Comparison of ENCODE assay signal across 1 cellular context in the genomic region with DNA sequence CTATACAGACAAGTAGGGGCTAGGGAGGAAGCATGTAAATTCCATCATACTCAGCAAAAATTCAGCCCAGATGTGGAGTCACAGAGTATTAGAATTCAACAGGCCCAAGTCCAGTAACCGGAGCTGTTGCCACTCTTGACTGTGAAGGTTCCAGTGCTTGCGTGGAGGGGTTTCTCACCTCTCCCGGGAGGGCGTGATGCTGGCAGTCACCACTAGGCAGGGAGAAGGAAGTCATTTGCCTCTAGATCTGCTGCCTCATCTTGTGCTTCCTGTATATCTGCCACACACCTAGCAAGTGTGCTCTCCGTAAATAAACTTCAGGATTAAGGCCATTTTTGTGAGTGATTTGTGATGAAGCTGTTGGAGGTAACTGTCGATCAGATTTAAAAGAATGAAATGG.
TF ChIP-seq lines count a peak whose summit lies in the region.

No MANE protein-coding gene starts in this region.

TF ChIP-seq in K562, 482 proteins besides CTCF, POLR2A, EP300 and RAD21 (continues in another document):
- TF ChIP-seq NFRKB (IDR thresholded peaks at IDR 0.05; ENCODE audit: low read depth) = 0 out of 2 replicates have a peak, but pooled peaks have one; percentile 12
- 0 out of 2 replicates have a peak, but pooled peaks have one; percentile 2 for TF ChIP-seq SUPT5H (IDR thresholded peaks at IDR 0.05)
- peak; percentile 45; the same call in 1 of the 2 replicates for TF ChIP-seq ZBTB7A (IDR thresholded peaks at IDR 0.05; ENCODE audit: borderline replicate concordance, control insufficient read depth, low read depth, low read length)
- TF ChIP-seq MTA1 (IDR thresholded peaks at IDR 0.05; ENCODE audit: borderline replicate concordance) = no peak
- TF ChIP-seq, protein P1, sequence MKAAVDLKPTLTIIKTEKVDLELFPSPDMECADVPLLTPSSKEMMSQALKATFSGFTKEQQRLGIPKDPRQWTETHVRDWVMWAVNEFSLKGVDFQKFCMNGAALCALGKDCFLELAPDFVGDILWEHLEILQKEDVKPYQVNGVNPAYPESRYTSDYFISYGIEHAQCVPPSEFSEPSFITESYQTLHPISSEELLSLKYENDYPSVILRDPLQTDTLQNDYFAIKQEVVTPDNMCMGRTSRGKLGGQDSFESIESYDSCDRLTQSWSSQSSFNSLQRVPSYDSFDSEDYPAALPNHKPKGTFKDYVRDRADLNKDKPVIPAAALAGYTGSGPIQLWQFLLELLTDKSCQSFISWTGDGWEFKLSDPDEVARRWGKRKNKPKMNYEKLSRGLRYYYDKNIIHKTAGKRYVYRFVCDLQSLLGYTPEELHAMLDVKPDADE (conservative IDR thresholded peaks at IDR 0.05; ENCODE audit: control insufficient read depth, low read depth, low read length) = no peak
- 0 out of 2 replicates have a peak, but pooled peaks have one; percentile 28 for TF ChIP-seq ZNF175 (CRISPR knock-in tag; IDR thresholded peaks at IDR 0.05; ENCODE audit: low read depth)
- no peak for TF ChIP-seq MCM2 (IDR thresholded peaks at IDR 0.05; ENCODE audit: low read depth)
- TF ChIP-seq, protein P2, sequence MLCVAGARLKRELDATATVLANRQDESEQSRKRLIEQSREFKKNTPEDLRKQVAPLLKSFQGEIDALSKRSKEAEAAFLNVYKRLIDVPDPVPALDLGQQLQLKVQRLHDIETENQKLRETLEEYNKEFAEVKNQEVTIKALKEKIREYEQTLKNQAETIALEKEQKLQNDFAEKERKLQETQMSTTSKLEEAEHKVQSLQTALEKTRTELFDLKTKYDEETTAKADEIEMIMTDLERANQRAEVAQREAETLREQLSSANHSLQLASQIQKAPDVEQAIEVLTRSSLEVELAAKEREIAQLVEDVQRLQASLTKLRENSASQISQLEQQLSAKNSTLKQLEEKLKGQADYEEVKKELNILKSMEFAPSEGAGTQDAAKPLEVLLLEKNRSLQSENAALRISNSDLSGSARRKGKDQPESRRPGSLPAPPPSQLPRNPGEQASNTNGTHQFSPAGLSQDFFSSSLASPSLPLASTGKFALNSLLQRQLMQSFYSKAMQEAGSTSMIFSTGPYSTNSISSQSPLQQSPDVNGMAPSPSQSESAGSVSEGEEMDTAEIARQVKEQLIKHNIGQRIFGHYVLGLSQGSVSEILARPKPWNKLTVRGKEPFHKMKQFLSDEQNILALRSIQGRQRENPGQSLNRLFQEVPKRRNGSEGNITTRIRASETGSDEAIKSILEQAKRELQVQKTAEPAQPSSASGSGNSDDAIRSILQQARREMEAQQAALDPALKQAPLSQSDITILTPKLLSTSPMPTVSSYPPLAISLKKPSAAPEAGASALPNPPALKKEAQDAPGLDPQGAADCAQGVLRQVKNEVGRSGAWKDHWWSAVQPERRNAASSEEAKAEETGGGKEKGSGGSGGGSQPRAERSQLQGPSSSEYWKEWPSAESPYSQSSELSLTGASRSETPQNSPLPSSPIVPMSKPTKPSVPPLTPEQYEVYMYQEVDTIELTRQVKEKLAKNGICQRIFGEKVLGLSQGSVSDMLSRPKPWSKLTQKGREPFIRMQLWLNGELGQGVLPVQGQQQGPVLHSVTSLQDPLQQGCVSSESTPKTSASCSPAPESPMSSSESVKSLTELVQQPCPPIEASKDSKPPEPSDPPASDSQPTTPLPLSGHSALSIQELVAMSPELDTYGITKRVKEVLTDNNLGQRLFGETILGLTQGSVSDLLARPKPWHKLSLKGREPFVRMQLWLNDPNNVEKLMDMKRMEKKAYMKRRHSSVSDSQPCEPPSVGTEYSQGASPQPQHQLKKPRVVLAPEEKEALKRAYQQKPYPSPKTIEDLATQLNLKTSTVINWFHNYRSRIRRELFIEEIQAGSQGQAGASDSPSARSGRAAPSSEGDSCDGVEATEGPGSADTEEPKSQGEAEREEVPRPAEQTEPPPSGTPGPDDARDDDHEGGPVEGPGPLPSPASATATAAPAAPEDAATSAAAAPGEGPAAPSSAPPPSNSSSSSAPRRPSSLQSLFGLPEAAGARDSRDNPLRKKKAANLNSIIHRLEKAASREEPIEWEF (CRISPR knock-in tag; IDR thresholded peaks at IDR 0.05) = no peak
- no peak for TF ChIP-seq TSC22D4 (tag; IDR thresholded peaks at IDR 0.05)
- no peak for TF ChIP-seq TARDBP (IDR thresholded peaks at IDR 0.05)
- TF ChIP-seq NFATC3 (IDR thresholded peaks at IDR 0.05) = no peak
- TF ChIP-seq EP400 (IDR thresholded peaks at IDR 0.05) = no peak
- peak in 1 of 3 experiments; percentile 74 for TF ChIP-seq YY1 (IDR thresholded peaks at IDR 0.05; ENCODE audit: borderline replicate concordance in 1 of 3, control insufficient read depth in 1 of 3, extremely low read depth in 1 of 3, insufficient read depth in 3 of 3, insufficient read length in 1 of 3, insufficient replicate concordance in 2 of 3, low read depth in 1 of 3, low read length in 2 of 3)
- no peak for TF ChIP-seq ZNF311 (CRISPR knock-in tag; IDR thresholded peaks at IDR 0.05)
- TF ChIP-seq, protein P3, sequence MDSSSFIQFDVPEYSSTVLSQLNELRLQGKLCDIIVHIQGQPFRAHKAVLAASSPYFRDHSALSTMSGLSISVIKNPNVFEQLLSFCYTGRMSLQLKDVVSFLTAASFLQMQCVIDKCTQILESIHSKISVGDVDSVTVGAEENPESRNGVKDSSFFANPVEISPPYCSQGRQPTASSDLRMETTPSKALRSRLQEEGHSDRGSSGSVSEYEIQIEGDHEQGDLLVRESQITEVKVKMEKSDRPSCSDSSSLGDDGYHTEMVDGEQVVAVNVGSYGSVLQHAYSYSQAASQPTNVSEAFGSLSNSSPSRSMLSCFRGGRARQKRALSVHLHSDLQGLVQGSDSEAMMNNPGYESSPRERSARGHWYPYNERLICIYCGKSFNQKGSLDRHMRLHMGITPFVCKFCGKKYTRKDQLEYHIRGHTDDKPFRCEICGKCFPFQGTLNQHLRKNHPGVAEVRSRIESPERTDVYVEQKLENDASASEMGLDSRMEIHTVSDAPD (CRISPR knock-in tag; IDR thresholded peaks at IDR 0.05) = no peak
- TF ChIP-seq ARID1B (IDR thresholded peaks at IDR 0.05) = peak; percentile 23; the same call in 1 of the 2 replicates
- no peak; the same call in 1 of the 2 replicates for TF ChIP-seq BACH1 (tag; IDR thresholded peaks at IDR 0.05)
- TF ChIP-seq NCOA1 (IDR thresholded peaks at IDR 0.05; ENCODE audit: low read depth) = no peak
- TF ChIP-seq XRCC3 (IDR thresholded peaks at IDR 0.05) = no peak
- TF ChIP-seq, protein P4, sequence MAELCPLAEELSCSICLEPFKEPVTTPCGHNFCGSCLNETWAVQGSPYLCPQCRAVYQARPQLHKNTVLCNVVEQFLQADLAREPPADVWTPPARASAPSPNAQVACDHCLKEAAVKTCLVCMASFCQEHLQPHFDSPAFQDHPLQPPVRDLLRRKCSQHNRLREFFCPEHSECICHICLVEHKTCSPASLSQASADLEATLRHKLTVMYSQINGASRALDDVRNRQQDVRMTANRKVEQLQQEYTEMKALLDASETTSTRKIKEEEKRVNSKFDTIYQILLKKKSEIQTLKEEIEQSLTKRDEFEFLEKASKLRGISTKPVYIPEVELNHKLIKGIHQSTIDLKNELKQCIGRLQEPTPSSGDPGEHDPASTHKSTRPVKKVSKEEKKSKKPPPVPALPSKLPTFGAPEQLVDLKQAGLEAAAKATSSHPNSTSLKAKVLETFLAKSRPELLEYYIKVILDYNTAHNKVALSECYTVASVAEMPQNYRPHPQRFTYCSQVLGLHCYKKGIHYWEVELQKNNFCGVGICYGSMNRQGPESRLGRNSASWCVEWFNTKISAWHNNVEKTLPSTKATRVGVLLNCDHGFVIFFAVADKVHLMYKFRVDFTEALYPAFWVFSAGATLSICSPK (IDR thresholded peaks at IDR 0.05; ENCODE audit: borderline replicate concordance) = no peak
- no peak for TF ChIP-seq ZNF445 (CRISPR knock-in tag; IDR thresholded peaks at IDR 0.05; ENCODE audit: low read depth)
- TF ChIP-seq ZNF140 (CRISPR knock-in tag; IDR thresholded peaks at IDR 0.05) = no peak
- 0 out of 2 replicates have a peak, but pooled peaks have one; percentile 59 for TF ChIP-seq L3MBTL2 (IDR thresholded peaks at IDR 0.05)
- no peak for TF ChIP-seq KAT2B (IDR thresholded peaks at IDR 0.05; ENCODE audit: low read depth, low read length)
- TF ChIP-seq, protein P5, sequence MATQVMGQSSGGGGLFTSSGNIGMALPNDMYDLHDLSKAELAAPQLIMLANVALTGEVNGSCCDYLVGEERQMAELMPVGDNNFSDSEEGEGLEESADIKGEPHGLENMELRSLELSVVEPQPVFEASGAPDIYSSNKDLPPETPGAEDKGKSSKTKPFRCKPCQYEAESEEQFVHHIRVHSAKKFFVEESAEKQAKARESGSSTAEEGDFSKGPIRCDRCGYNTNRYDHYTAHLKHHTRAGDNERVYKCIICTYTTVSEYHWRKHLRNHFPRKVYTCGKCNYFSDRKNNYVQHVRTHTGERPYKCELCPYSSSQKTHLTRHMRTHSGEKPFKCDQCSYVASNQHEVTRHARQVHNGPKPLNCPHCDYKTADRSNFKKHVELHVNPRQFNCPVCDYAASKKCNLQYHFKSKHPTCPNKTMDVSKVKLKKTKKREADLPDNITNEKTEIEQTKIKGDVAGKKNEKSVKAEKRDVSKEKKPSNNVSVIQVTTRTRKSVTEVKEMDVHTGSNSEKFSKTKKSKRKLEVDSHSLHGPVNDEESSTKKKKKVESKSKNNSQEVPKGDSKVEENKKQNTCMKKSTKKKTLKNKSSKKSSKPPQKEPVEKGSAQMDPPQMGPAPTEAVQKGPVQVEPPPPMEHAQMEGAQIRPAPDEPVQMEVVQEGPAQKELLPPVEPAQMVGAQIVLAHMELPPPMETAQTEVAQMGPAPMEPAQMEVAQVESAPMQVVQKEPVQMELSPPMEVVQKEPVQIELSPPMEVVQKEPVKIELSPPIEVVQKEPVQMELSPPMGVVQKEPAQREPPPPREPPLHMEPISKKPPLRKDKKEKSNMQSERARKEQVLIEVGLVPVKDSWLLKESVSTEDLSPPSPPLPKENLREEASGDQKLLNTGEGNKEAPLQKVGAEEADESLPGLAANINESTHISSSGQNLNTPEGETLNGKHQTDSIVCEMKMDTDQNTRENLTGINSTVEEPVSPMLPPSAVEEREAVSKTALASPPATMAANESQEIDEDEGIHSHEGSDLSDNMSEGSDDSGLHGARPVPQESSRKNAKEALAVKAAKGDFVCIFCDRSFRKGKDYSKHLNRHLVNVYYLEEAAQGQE (CRISPR knock-in tag; IDR thresholded peaks at IDR 0.05; ENCODE audit: low read depth) = no peak
- TF ChIP-seq CAMTA2 (CRISPR knock-in tag; conservative IDR thresholded peaks at IDR 0.05) = no peak
- no peak for TF ChIP-seq RB1 (IDR thresholded peaks at IDR 0.05; ENCODE audit: low read depth)
- no peak for TF ChIP-seq MEF2D (tag; conservative IDR thresholded peaks at IDR 0.05; ENCODE audit: low read depth)
- no peak for TF ChIP-seq DIDO1 (tag; IDR thresholded peaks at IDR 0.05; ENCODE audit: low read depth)
- TF ChIP-seq HDAC8 (tag; IDR thresholded peaks at IDR 0.05) = no peak
- TF ChIP-seq, protein P6, sequence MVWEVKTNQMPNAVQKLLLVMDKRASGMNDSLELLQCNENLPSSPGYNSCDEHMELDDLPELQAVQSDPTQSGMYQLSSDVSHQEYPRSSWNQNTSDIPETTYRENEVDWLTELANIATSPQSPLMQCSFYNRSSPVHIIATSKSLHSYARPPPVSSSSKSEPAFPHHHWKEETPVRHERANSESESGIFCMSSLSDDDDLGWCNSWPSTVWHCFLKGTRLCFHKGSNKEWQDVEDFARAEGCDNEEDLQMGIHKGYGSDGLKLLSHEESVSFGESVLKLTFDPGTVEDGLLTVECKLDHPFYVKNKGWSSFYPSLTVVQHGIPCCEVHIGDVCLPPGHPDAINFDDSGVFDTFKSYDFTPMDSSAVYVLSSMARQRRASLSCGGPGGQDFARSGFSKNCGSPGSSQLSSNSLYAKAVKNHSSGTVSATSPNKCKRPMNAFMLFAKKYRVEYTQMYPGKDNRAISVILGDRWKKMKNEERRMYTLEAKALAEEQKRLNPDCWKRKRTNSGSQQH (CRISPR knock-in tag; IDR thresholded peaks at IDR 0.05) = no peak
- TF ChIP-seq, protein P7, sequence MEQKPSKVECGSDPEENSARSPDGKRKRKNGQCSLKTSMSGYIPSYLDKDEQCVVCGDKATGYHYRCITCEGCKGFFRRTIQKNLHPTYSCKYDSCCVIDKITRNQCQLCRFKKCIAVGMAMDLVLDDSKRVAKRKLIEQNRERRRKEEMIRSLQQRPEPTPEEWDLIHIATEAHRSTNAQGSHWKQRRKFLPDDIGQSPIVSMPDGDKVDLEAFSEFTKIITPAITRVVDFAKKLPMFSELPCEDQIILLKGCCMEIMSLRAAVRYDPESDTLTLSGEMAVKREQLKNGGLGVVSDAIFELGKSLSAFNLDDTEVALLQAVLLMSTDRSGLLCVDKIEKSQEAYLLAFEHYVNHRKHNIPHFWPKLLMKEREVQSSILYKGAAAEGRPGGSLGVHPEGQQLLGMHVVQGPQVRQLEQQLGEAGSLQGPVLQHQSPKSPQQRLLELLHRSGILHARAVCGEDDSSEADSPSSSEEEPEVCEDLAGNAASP (IDR thresholded peaks at IDR 0.05) = no peak
- TF ChIP-seq NELFE (IDR thresholded peaks at IDR 0.05; ENCODE audit: insufficient read depth, insufficient read length) = no peak
- TF ChIP-seq, protein P8, sequence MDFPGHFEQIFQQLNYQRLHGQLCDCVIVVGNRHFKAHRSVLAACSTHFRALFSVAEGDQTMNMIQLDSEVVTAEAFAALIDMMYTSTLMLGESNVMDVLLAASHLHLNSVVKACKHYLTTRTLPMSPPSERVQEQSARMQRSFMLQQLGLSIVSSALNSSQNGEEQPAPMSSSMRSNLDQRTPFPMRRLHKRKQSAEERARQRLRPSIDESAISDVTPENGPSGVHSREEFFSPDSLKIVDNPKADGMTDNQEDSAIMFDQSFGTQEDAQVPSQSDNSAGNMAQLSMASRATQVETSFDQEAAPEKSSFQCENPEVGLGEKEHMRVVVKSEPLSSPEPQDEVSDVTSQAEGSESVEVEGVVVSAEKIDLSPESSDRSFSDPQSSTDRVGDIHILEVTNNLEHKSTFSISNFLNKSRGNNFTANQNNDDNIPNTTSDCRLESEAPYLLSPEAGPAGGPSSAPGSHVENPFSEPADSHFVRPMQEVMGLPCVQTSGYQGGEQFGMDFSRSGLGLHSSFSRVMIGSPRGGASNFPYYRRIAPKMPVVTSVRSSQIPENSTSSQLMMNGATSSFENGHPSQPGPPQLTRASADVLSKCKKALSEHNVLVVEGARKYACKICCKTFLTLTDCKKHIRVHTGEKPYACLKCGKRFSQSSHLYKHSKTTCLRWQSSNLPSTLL (IDR thresholded peaks at IDR 0.05) = no peak
- TF ChIP-seq, protein P9, sequence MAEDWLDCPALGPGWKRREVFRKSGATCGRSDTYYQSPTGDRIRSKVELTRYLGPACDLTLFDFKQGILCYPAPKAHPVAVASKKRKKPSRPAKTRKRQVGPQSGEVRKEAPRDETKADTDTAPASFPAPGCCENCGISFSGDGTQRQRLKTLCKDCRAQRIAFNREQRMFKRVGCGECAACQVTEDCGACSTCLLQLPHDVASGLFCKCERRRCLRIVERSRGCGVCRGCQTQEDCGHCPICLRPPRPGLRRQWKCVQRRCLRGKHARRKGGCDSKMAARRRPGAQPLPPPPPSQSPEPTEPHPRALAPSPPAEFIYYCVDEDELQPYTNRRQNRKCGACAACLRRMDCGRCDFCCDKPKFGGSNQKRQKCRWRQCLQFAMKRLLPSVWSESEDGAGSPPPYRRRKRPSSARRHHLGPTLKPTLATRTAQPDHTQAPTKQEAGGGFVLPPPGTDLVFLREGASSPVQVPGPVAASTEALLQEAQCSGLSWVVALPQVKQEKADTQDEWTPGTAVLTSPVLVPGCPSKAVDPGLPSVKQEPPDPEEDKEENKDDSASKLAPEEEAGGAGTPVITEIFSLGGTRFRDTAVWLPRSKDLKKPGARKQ (CRISPR knock-in tag; IDR thresholded peaks at IDR 0.05) = no peak
- TF ChIP-seq ZBTB1 (CRISPR knock-in tag; IDR thresholded peaks at IDR 0.05; ENCODE audit: borderline replicate concordance, low read depth) = no peak
- no peak for TF ChIP-seq TFAM (CRISPR knock-in tag; conservative IDR thresholded peaks at IDR 0.05)
